ENCODE assay signal across 23 cellular contexts in the genomic region with DNA sequence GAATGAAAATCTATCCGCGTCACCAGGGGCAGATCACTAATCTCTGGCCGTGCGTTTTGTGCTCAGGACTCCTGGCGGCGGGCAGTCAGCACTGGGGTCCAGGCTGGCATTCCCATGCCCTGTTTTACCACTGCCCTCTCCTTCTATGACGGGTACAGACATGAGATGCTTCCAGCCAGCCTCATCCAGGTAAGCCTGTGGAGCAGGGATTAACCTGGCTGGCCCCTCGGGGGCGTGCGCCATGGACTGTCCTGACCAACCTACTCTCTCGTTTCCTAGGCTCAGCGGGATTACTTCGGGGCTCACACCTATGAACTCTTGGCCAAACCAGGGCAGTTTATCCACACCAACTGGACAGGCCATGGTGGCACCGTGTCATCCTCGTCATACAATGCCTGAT. TPM values are rescaled to one million over a fixed set of nuclear protein-coding genes. Genes with fewer than 3 reads are reported as not detected.
A peak's percentile ranks its signal among the peaks of the same experiment; 100 is the strongest.
DNase-seq lines count a peak whose midpoint lies in the region; ATAC-seq, FAIRE-seq and TF ChIP-seq lines count a peak whose summit lies in the region.
"Had no signal": no experiment of that assay in that cellular context is flagged by ENCODE, and none has a peak within 500 bp of the region (broad histone marks: within the 10 kb centered on the region; RNA-seq: fewer than 3 reads in every experiment).

No MANE protein-coding gene starts in this region.

- intact Hi-C loops in K562 (cut with micrococcal nuclease) = no loop called here
- intact Hi-C loops in kidney (cut with DNase I) = no loop called here
- intact Hi-C loops in Right ventricle myocardium inferior (cut with DNase I) = no loop called here
- intact Hi-C loops in posterior vena cava (cut with DNase I) = no loop called here

- ATAC-seq in K562 (no peak), HG03565 (IDR thresholded peaks at IDR 0.05; ENCODE audit: unreplicated experiment) (no peak), Right ventricle myocardium inferior (no peak)
- ATAC-seq in stimulated activated effector memory CD8-positive, alpha-beta T cell treated with anti-CD3 and anti-CD28 coated beads, Interleukin-12 subunit alpha, Interleukin-12 subunit beta, amount 100 ng/mL, for 72 hours = no peak
- ATAC-seq: HepG2 had no signal

- WGBS in K562 (ENCODE audit: insufficient coverage, low coverage, missing lambda C conversion rate) = 94% methylated on average over 15 of the region's 15 CpGs

- H3K4me2 ChIP-seq in K562 (ENCODE audit: insufficient read depth, low read length) = no peak overlapping the region

- FAIRE-seq in K562 (lab: Jason Lieb, UNC) (no peak), kidney (lab: Jason Lieb, UNC) (no peak)
- FAIRE-seq: D721Med, HepG2 had no signal

- CTCF ChIA-PET in K562 (lab: Yijun Ruan, JAX; ENCODE audit: low intra/inter-chr PET ratio) = no interaction called here

- H3K36me3 ChIP-seq in K562 (ENCODE audit: control insufficient read depth, insufficient read depth, low read length) (peaks cover 71% of the 10 kb centered on the region), kidney (ENCODE audit: control insufficient read depth in 1 of 2, insufficient read depth in 2 of 2, low read length in 2 of 2) (peaks cover 19 to 26% of the 10 kb centered on the region in 2 donors)

- H3K27ac Mint-ChIP-seq in T-helper 1 cell treated with Interleukin-12 subunit alpha and Interleukin-12 subunit beta and Interleukin-4 antibody, amounts not matched to agents 30 μg/mL and 1 μg/mL, for 36 hours = peak overlapping the region; percentile 55
- H3K27ac Mint-ChIP-seq in stimulated activated effector memory CD8-positive, alpha-beta T cell treated with anti-CD3 and anti-CD28 coated beads, Interleukin-12 subunit alpha, Interleukin-12 subunit beta, amount 100 ng/mL, for 72 hours = peak overlapping the region; percentile 71

- no peaks in the 10 kb centered on the region for H3K27me3 Mint-ChIP-seq in T-helper 1 cell treated with Interleukin-12 subunit alpha and Interleukin-12 subunit beta and Interleukin-4 antibody, amounts not matched to agents 30 μg/mL and 1 μg/mL, for 36 hours (ENCODE audit: low read depth)
- H3K27me3 Mint-ChIP-seq: CD8-positive, alpha-beta memory T cell had no signal

- peaks cover 9% of the 10 kb centered on the region; the same call in 2 of the 3 replicates for H3K79me2 ChIP-seq in K562 (ENCODE audit: control insufficient read depth, insufficient read depth, low read length)

- H3K9me1 ChIP-seq in K562 (ENCODE audit: control insufficient read depth, insufficient read depth, low read length) = no peaks in the 10 kb centered on the region

- DNase-seq in T-helper 1 cell (no peak), K562 (ENCODE audit: extremely low read depth in 1 of 4, low spot score in 3 of 4) (no peak), kidney (peak; percentile 40), Right ventricle myocardium inferior (ENCODE audit: missing footprints) (no peak), posterior vena cava (ENCODE audit: low spot score) (no peak)
- DNase-seq in stimulated activated effector memory CD8-positive, alpha-beta T cell treated with anti-CD3 and anti-CD28 coated beads, Interleukin-12 subunit alpha, Interleukin-12 subunit beta, amount 100 ng/mL, for 72 hours (ENCODE audit: low spot score in 2 of 2) = no peak
- DNase-seq: 8988T; CD8-positive, alpha-beta memory T cell; DMS79; HCEC 1CT; MM.1S; NCI-H1092 treated with DMSO at 0.1 percent for 48 hours; NCI-H1694; NCI-H2107; NCI-H2227 treated with DMSO at 0.1 percent for 48 hours; NCI-H524; Peyer's patch; SHP77 had no signal

- H3K4me3 ChIP-seq in K562 (no peak overlapping the region), kidney (ENCODE audit: low read length in 2 of 2) (no peak overlapping the region)
- H3K4me3 ChIP-seq: Peyer's patch had no signal

- no peak overlapping the region for H3K4me3 Mint-ChIP-seq in T-helper 1 cell treated with Interleukin-12 subunit alpha and Interleukin-12 subunit beta and Interleukin-4 antibody, amounts not matched to agents 30 μg/mL and 1 μg/mL, for 36 hours
- H3K4me3 Mint-ChIP-seq in stimulated activated effector memory CD8-positive, alpha-beta T cell treated with anti-CD3 and anti-CD28 coated beads, Interleukin-12 subunit alpha, Interleukin-12 subunit beta, amount 100 ng/mL, for 72 hours = no peak overlapping the region
- H3K4me3 Mint-ChIP-seq: CD8-positive, alpha-beta memory T cell had no signal

- H4K20me1 ChIP-seq in K562 (replicated peaks; ENCODE audit: control insufficient read depth, insufficient read depth, low read length) = no peaks in the 10 kb centered on the region; the same call in 1 of the 2 replicates

- in situ Hi-C loops in K562 (cut with MboI) = no loop called here

- H3K9me3 Mint-ChIP-seq in T-helper 1 cell treated with Interleukin-12 subunit alpha and Interleukin-12 subunit beta and Interleukin-4 antibody, amounts not matched to agents 30 μg/mL and 1 μg/mL, for 36 hours = no peaks in the 10 kb centered on the region
- no peaks in the 10 kb centered on the region for H3K9me3 Mint-ChIP-seq in stimulated activated effector memory CD8-positive, alpha-beta T cell treated with anti-CD3 and anti-CD28 coated beads, Interleukin-12 subunit alpha, Interleukin-12 subunit beta, amount 100 ng/mL, for 72 hours
- H3K9me3 Mint-ChIP-seq: CD8-positive, alpha-beta memory T cell had no signal

- H3K9me3 ChIP-seq in K562 (replicated peaks; ENCODE audit: control insufficient read depth, insufficient read depth, low read depth, low read length) (no peaks in the 10 kb centered on the region), kidney (ENCODE audit: control insufficient read depth in 1 of 2, low read length in 2 of 2) (no peaks in the 10 kb centered on the region)
- H3K9me3 ChIP-seq: Peyer's patch had no signal

- POLR2A ChIA-PET in K562 (lab: Yijun Ruan, JAX) = no interaction called here

- H3K36me3 Mint-ChIP-seq in T-helper 1 cell treated with Interleukin-12 subunit alpha and Interleukin-12 subunit beta and Interleukin-4 antibody, amounts not matched to agents 30 μg/mL and 1 μg/mL, for 36 hours (ENCODE audit: low read depth) = peaks cover 41% of the 10 kb centered on the region
- H3K36me3 Mint-ChIP-seq in stimulated activated effector memory CD8-positive, alpha-beta T cell treated with anti-CD3 and anti-CD28 coated beads, Interleukin-12 subunit alpha, Interleukin-12 subunit beta, amount 100 ng/mL, for 72 hours = peaks cover 71% of the 10 kb centered on the region

- TF ChIP-seq EP300 in K562 (IDR thresholded peaks at IDR 0.05; ENCODE audit: low read length) = no peak

- H3K4me1 ChIP-seq in K562 (replicated peaks in 1 of 2; ENCODE audit: control insufficient read depth in 2 of 2, insufficient read depth in 2 of 2, low read length in 2 of 2) = peaks cover 9 to 14% of the 10 kb centered on the region in 2 experiments; a peak in 4 of 5 replicates
- H3K4me1 ChIP-seq in kidney (ENCODE audit: control insufficient read depth in 1 of 2, insufficient read depth in 1 of 2, low read depth in 1 of 2, low read length in 2 of 2) = no peaks in the 10 kb centered on the region
- H3K4me1 ChIP-seq: Peyer's patch had no signal

- peaks cover 11% of the 10 kb centered on the region for H3K4me1 Mint-ChIP-seq in T-helper 1 cell treated with Interleukin-12 subunit alpha and Interleukin-12 subunit beta and Interleukin-4 antibody, amounts not matched to agents 30 μg/mL and 1 μg/mL, for 36 hours (ENCODE audit: low read depth)
- peaks cover 6% of the 10 kb centered on the region for H3K4me1 Mint-ChIP-seq in stimulated activated effector memory CD8-positive, alpha-beta T cell treated with anti-CD3 and anti-CD28 coated beads, Interleukin-12 subunit alpha, Interleukin-12 subunit beta, amount 100 ng/mL, for 72 hours

- no peak overlapping the region for H2AFZ ChIP-seq in K562 (ENCODE audit: low read depth, low read length)

- 0 out of 4 replicates have a peak overlapping the region, but pooled peaks of 1 of the 2 experiments have one; percentile 35 for H3K9ac ChIP-seq in K562 (ENCODE audit: insufficient read depth in 1 of 2, low read depth in 2 of 2, low read length in 2 of 2)
- no peak overlapping the region for H3K9ac ChIP-seq in kidney (ENCODE audit: low read length in 2 of 2)

- no peak for TF ChIP-seq CTCF in K562 (IDR thresholded peaks at IDR 0.05 in 2 of 3, conservative IDR thresholded peaks at IDR 0.05 in 1 of 3; ENCODE audit: insufficient read depth in 2 of 3, low read depth in 1 of 3, low read length in 3 of 3)
- no peak for TF ChIP-seq CTCF in kidney (IDR thresholded peaks at IDR 0.05; ENCODE audit: borderline replicate concordance, extremely low read depth, insufficient read depth)

- no peak for TF ChIP-seq RAD21 in K562 (CRISPR knock-in tag; conservative IDR thresholded peaks at IDR 0.05 in 1 of 2, IDR thresholded peaks at IDR 0.05 in 1 of 2)

- no peak for TF ChIP-seq POLR2A in K562 (conservative IDR thresholded peaks at IDR 0.05)

- no TSS peak for BruUV-seq in K562 (replicated peaks; lab: Mats Ljungman, UMichigan)

- H3K27ac ChIP-seq in K562 (ENCODE audit: extremely low read depth, low read depth, low read length) (no peak overlapping the region), kidney (ENCODE audit: low read depth in 2 of 2, low read length in 2 of 2) (no peak overlapping the region)
- H3K27ac ChIP-seq: Peyer's patch had no signal

- H3K27me3 ChIP-seq in K562 (ENCODE audit: control insufficient read depth in 2 of 2, insufficient read depth in 2 of 2, low read length in 2 of 2) = no peaks in the 10 kb centered on the region
- H3K27me3 ChIP-seq: Peyer's patch had no signal

RNA-seq across cellular contexts. Expression of a gene that starts 10.9 kb away (rescaled TPM):
- 7.7 and 8.5 TPM in 2 replicates for total RNA-seq in K562 (2011; cell fraction: chromatin; rRNA removed; ENCODE audit: low replicate concordance)
- total RNA-seq in K562 (2011; cell fraction: nucleolus; rRNA removed) = 5.1 and 5.8 TPM in 2 replicates
- total RNA-seq in K562 (2011; cell fraction: nucleoplasm; rRNA removed) = 6.0 and 8.2 TPM in 2 replicates
- 21.7 and 24.0 TPM in 2 replicates for total RNA-seq in K562 (2014; rRNA removed)
- total RNA-seq in K562 (2014; rRNA removed; fragmentation: Illumina TruSeq; extraction: Trizol) = 31.8 and 33.4 TPM in 2 replicates
- 26.7 and 31.3 TPM in 2 replicates for total RNA-seq in K562 (2015; rRNA removed; fragmentation: Illumina TruSeq; extraction: Trizol)
- 27.1 and 28.9 TPM in 2 replicates for total RNA-seq in K562 (2021)
- 12.6 and 14.0 TPM in 2 replicates for polyA plus RNA-seq in K562 (2011; rRNA removed)
- 9.0 and 12.0 TPM in 2 replicates for polyA plus RNA-seq in K562 (2011; cell fraction: cytosol; rRNA removed)
- 4.9 and 6.3 TPM in 2 replicates for polyA plus RNA-seq in K562 (2011; cell fraction: nucleus; rRNA removed)
- polyA plus RNA-seq in K562 (2012) = 29.5 and 36.6 TPM in 2 replicates
- polyA plus RNA-seq in K562 (2014; fragmentation: Illumina TruSeq; extraction: Trizol) = 26.0 and 26.3 TPM in 2 replicates
- polyA plus RNA-seq in K562 (2014; fragmentation: Nextera tagmentation; extraction: Ambion mirVana) = 10 to 100 TPM; 10.2 to 16.4 TPM
- 20.5 and 36.0 TPM in 2 replicates for polyA plus RNA-seq in K562 (2014; rRNA removed)
- 4.9 and 5.4 TPM in 2 replicates for polyA minus RNA-seq in K562 (2011; rRNA and poly(A)+ RNA removed)
- polyA minus RNA-seq in K562 (2011; cell fraction: cytosol; rRNA and poly(A)+ RNA removed) = 2.4 and 4.5 TPM in 2 replicates
- 3.0 and 6.7 TPM in 2 replicates for polyA minus RNA-seq in K562 (2011; cell fraction: nucleus; rRNA and poly(A)+ RNA removed)
- 21.9 TPM for total RNA-seq in kidney
- polyA plus RNA-seq in kidney (ENCODE audit: insufficient read depth, low read depth, low replicate concordance) = 45.1 TPM
- total RNA-seq in Right ventricle myocardium inferior = 7.6 TPM
- 1 to 10 TPM; 7.2 to 7.8 TPM for total RNA-seq in posterior vena cava

RNA-seq across cellular contexts. Expression of a gene that starts 20.5 kb away (rescaled TPM):
- 148 and 225 TPM in 2 replicates for total RNA-seq in K562 (2011; cell fraction: chromatin; rRNA removed; ENCODE audit: low replicate concordance)
- total RNA-seq in K562 (2011; cell fraction: nucleolus; rRNA removed) = 169 and 177 TPM in 2 replicates
- total RNA-seq in K562 (2011; cell fraction: nucleoplasm; rRNA removed) = 160 and 163 TPM in 2 replicates
- 239 and 254 TPM in 2 replicates for total RNA-seq in K562 (2014; rRNA removed)
- 152 and 177 TPM in 2 replicates for total RNA-seq in K562 (2014; rRNA removed; fragmentation: Illumina TruSeq; extraction: Trizol)
- 191 and 200 TPM in 2 replicates for total RNA-seq in K562 (2015; rRNA removed; fragmentation: Illumina TruSeq; extraction: Trizol)
- 339 and 353 TPM in 2 replicates for total RNA-seq in K562 (2021)
- 185 and 229 TPM in 2 replicates for polyA plus RNA-seq in K562 (2011; rRNA removed)
- 256 and 298 TPM in 2 replicates for polyA plus RNA-seq in K562 (2011; cell fraction: cytosol; rRNA removed)
- 137 and 184 TPM in 2 replicates for polyA plus RNA-seq in K562 (2011; cell fraction: nucleus; rRNA removed)
- 387 and 522 TPM in 2 replicates for polyA plus RNA-seq in K562 (2012)
- 402 and 513 TPM in 2 replicates for polyA plus RNA-seq in K562 (2014; fragmentation: Illumina TruSeq; extraction: Trizol)
- 100 to 1,000 TPM; 292 to 542 TPM for polyA plus RNA-seq in K562 (2014; fragmentation: Nextera tagmentation; extraction: Ambion mirVana)
- 257 and 270 TPM in 2 replicates for polyA plus RNA-seq in K562 (2014; rRNA removed)
- 230 and 264 TPM in 2 replicates for polyA minus RNA-seq in K562 (2011; rRNA and poly(A)+ RNA removed)
- polyA minus RNA-seq in K562 (2011; cell fraction: cytosol; rRNA and poly(A)+ RNA removed) = 167 and 254 TPM in 2 replicates
- polyA minus RNA-seq in K562 (2011; cell fraction: nucleus; rRNA and poly(A)+ RNA removed) = 47.3 and 81.1 TPM in 2 replicates
- 72.8 TPM for total RNA-seq in kidney
- polyA plus RNA-seq in kidney (ENCODE audit: insufficient read depth, low read depth, low replicate concordance) = 95.1 TPM
- 42.1 TPM for total RNA-seq in Right ventricle myocardium inferior
- 10 to 100 TPM; 41.6 to 60.4 TPM for total RNA-seq in posterior vena cava

RNA-seq across cellular contexts. Expression of a gene that starts 30.5 kb away (rescaled TPM):
- 0.51 and 1.1 TPM in 2 replicates for total RNA-seq in K562 (2011; cell fraction: chromatin; rRNA removed; ENCODE audit: low replicate concordance)
- 0.53 and 1.0 TPM in 2 replicates for total RNA-seq in K562 (2011; cell fraction: nucleolus; rRNA removed)
- 1.0 and 1.3 TPM in 2 replicates for total RNA-seq in K562 (2011; cell fraction: nucleoplasm; rRNA removed)
- total RNA-seq in K562 (2014; rRNA removed) (0.29 TPM in 1 of 2 replicates, not detected in the other), K562 (2014; rRNA removed; fragmentation: Illumina TruSeq; extraction: Trizol) (0.11 and 0.19 TPM in 2 replicates), K562 (2015; rRNA removed; fragmentation: Illumina TruSeq; extraction: Trizol) (0.34 and 0.54 TPM in 2 replicates), K562 (2021) (0.51 TPM in 1 of 2 replicates, not detected in the other), kidney (0.22 TPM), Right ventricle myocardium inferior (0.32 TPM), posterior vena cava (under 1 TPM in 1 of 2 donors, not detected in 1; 0.33 TPM)
- polyA plus RNA-seq in K562 (2011; rRNA removed) (not detected in 2 replicates), K562 (2014; fragmentation: Illumina TruSeq; extraction: Trizol) (0.15 TPM in 2 replicates), K562 (2014; fragmentation: Nextera tagmentation; extraction: Ambion mirVana) (not detected), K562 (2014; rRNA removed) (0.08 TPM in 1 of 2 replicates, not detected in the other), kidney (ENCODE audit: insufficient read depth, low read depth, low replicate concordance) (0.62 TPM)
- not detected in 2 replicates for polyA plus RNA-seq in K562 (2011; cell fraction: cytosol; rRNA removed)
- polyA plus RNA-seq in K562 (2011; cell fraction: nucleus; rRNA removed) = 0.37 TPM in 1 of 2 replicates, not detected in the other
- 0.16 and 0.42 TPM in 2 replicates for polyA plus RNA-seq in K562 (2012)
- polyA minus RNA-seq in K562 (2011; rRNA and poly(A)+ RNA removed) = not detected in 2 replicates
- not detected in 2 replicates for polyA minus RNA-seq in K562 (2011; cell fraction: cytosol; rRNA and poly(A)+ RNA removed)
- not detected in 2 replicates for polyA minus RNA-seq in K562 (2011; cell fraction: nucleus; rRNA and poly(A)+ RNA removed)
- polyA plus RNA-seq: BJ; CD8-positive, alpha-beta memory T cell had no signal

RNA-seq across cellular contexts. Expression of a gene that starts 53.0 kb away (rescaled TPM):
- total RNA-seq in K562 (2011; cell fraction: chromatin; rRNA removed; ENCODE audit: low replicate concordance) = 54.1 and 71.5 TPM in 2 replicates
- total RNA-seq in K562 (2011; cell fraction: nucleolus; rRNA removed) = 37.0 and 45.7 TPM in 2 replicates
- 49.3 and 71.1 TPM in 2 replicates for total RNA-seq in K562 (2011; cell fraction: nucleoplasm; rRNA removed)
- total RNA-seq in K562 (2014; rRNA removed) = 47.0 and 62.9 TPM in 2 replicates
- 66.5 and 67.3 TPM in 2 replicates for total RNA-seq in K562 (2014; rRNA removed; fragmentation: Illumina TruSeq; extraction: Trizol)
- 64.2 and 65.3 TPM in 2 replicates for total RNA-seq in K562 (2015; rRNA removed; fragmentation: Illumina TruSeq; extraction: Trizol)
- total RNA-seq in K562 (2021) = 74.8 and 78.9 TPM in 2 replicates
- polyA plus RNA-seq in K562 (2011; rRNA removed) = 47.1 and 57.7 TPM in 2 replicates
- 36.0 and 40.4 TPM in 2 replicates for polyA plus RNA-seq in K562 (2011; cell fraction: cytosol; rRNA removed)
- polyA plus RNA-seq in K562 (2011; cell fraction: nucleus; rRNA removed) = 17.7 and 20.4 TPM in 2 replicates
- 29.9 and 45.7 TPM in 2 replicates for polyA plus RNA-seq in K562 (2012)
- polyA plus RNA-seq in K562 (2014; fragmentation: Illumina TruSeq; extraction: Trizol) = 53.3 and 54.9 TPM in 2 replicates
- polyA plus RNA-seq in K562 (2014; fragmentation: Nextera tagmentation; extraction: Ambion mirVana) = 10 to 100 TPM; 59.2 to 71.7 TPM
- polyA plus RNA-seq in K562 (2014; rRNA removed) = 39.6 and 44.4 TPM in 2 replicates
- 78.7 and 100.0 TPM in 2 replicates for polyA minus RNA-seq in K562 (2011; rRNA and poly(A)+ RNA removed)
- 29.8 and 30.1 TPM in 2 replicates for polyA minus RNA-seq in K562 (2011; cell fraction: cytosol; rRNA and poly(A)+ RNA removed)
- 7.7 and 12.9 TPM in 2 replicates for polyA minus RNA-seq in K562 (2011; cell fraction: nucleus; rRNA and poly(A)+ RNA removed)
- 33.4 TPM for total RNA-seq in kidney
- 27.2 TPM for polyA plus RNA-seq in kidney (ENCODE audit: insufficient read depth, low read depth, low replicate concordance)
- total RNA-seq in Right ventricle myocardium inferior = 24.0 TPM
- total RNA-seq in posterior vena cava = 10 to 100 TPM; 21.5 to 24.4 TPM

RNA-seq across cellular contexts. Expression of a gene that starts 55.4 kb away (rescaled TPM):
- total RNA-seq in K562 (2011; cell fraction: chromatin; rRNA removed; ENCODE audit: low replicate concordance) = 22.7 and 32.6 TPM in 2 replicates
- total RNA-seq in K562 (2011; cell fraction: nucleolus; rRNA removed) = 32.9 and 41.0 TPM in 2 replicates
- 27.9 and 28.1 TPM in 2 replicates for total RNA-seq in K562 (2011; cell fraction: nucleoplasm; rRNA removed)
- total RNA-seq in K562 (2014; rRNA removed) (25.7 and 39.1 TPM in 2 replicates), K562 (2014; rRNA removed; fragmentation: Illumina TruSeq; extraction: Trizol) (11.6 and 12.8 TPM in 2 replicates), K562 (2015; rRNA removed; fragmentation: Illumina TruSeq; extraction: Trizol) (20.2 and 22.7 TPM in 2 replicates), K562 (2021) (45.7 and 47.5 TPM in 2 replicates), kidney (22.8 TPM), Right ventricle myocardium inferior (17.8 TPM), posterior vena cava (10 to 100 TPM; 12.8 to 15.0 TPM)
- polyA plus RNA-seq in K562 (2011; rRNA removed) (8.0 and 19.6 TPM in 2 replicates), K562 (2014; fragmentation: Illumina TruSeq; extraction: Trizol) (30.2 and 31.2 TPM in 2 replicates), K562 (2014; fragmentation: Nextera tagmentation; extraction: Ambion mirVana) (1 to 10 TPM; 2.6 to 2.9 TPM), K562 (2014; rRNA removed) (25.5 and 27.2 TPM in 2 replicates), kidney (ENCODE audit: insufficient read depth, low read depth, low replicate concordance) (25.8 TPM)
- polyA plus RNA-seq in K562 (2011; cell fraction: cytosol; rRNA removed) = 11.8 and 15.9 TPM in 2 replicates
- 22.9 and 28.2 TPM in 2 replicates for polyA plus RNA-seq in K562 (2011; cell fraction: nucleus; rRNA removed)
- polyA plus RNA-seq in K562 (2012) = 37.1 and 37.2 TPM in 2 replicates
- 6.4 and 7.4 TPM in 2 replicates for polyA minus RNA-seq in K562 (2011; rRNA and poly(A)+ RNA removed)
- polyA minus RNA-seq in K562 (2011; cell fraction: cytosol; rRNA and poly(A)+ RNA removed) = 11.3 and 18.9 TPM in 2 replicates
- 12.4 and 16.8 TPM in 2 replicates for polyA minus RNA-seq in K562 (2011; cell fraction: nucleus; rRNA and poly(A)+ RNA removed)
